ENCODE assay signal across 8 cellular contexts in genomic region chr12:54304187-54304810, GRCh38. TPM values are rescaled to one million over a fixed set of nuclear protein-coding genes. Genes with fewer than 3 reads are reported as not detected.
DNase-seq lines count a peak whose midpoint lies in the region; ATAC-seq, FAIRE-seq and TF ChIP-seq lines count a peak whose summit lies in the region.

No MANE protein-coding gene starts in this region.

- intact Hi-C loops in pancreas (cut with DNase I) = loop anchor here in 1 of 3 donors (10.0 kb wide), 1 partner anchor 51 kb away; no protein-coding TSS in a partner anchor

- no peaks in the 10 kb centered on the region for H3K9me2 ChIP-seq in GM23338 (ENCODE audit: insufficient read depth)

- H3K4me2 ChIP-seq in GM23338 (peak overlapping the region; percentile 78), fibroblast of lung (ENCODE audit: extremely low read depth, insufficient read depth, low read length) (no peak overlapping the region)

- peaks cover 12% of the 10 kb centered on the region for H3F3A ChIP-seq in GM23338 (replicated peaks; ENCODE audit: low read depth)

- no peak overlapping the region for H3K4me3 Mint-ChIP-seq in GM23338

- H3K27me3 ChIP-seq in GM23338 (ENCODE audit: insufficient read depth) (peaks cover 12% of the 10 kb centered on the region), fibroblast of lung (ENCODE audit: control insufficient read depth, insufficient read depth, low read length) (peaks cover 29% of the 10 kb centered on the region), pancreas (no peaks in the 10 kb centered on the region)

- H3K27ac ChIP-seq in GM23338 (ENCODE audit: low read depth) = no peak overlapping the region
- H3K27ac ChIP-seq in fibroblast of lung (ENCODE audit: insufficient read depth, low read length) = no peak overlapping the region
- H3K27ac ChIP-seq in pancreas = no peak overlapping the region

- no peak overlapping the region for H3K9ac ChIP-seq in fibroblast of lung (ENCODE audit: insufficient read depth, low read length)

- H4K20me1 ChIP-seq in GM23338 (replicated peaks; ENCODE audit: insufficient read depth) (no peaks in the 10 kb centered on the region), fibroblast of lung (ENCODE audit: control insufficient read depth, extremely low read depth, insufficient read depth, low read length) (no peaks in the 10 kb centered on the region)

- H3K27me3 Mint-ChIP-seq in GM23338 (ENCODE audit: insufficient read depth, low read depth, poor library complexity) = peaks cover 10% of the 10 kb centered on the region

- H3K79me2 ChIP-seq in GM23338 (replicated peaks; ENCODE audit: insufficient read depth) (no peaks in the 10 kb centered on the region), fibroblast of lung (ENCODE audit: control insufficient read depth, insufficient read depth, low read length) (no peaks in the 10 kb centered on the region)

- H3K4me1 Mint-ChIP-seq in GM23338 = peaks cover 52% of the 10 kb centered on the region

- H2AFZ ChIP-seq in GM23338 (peak overlapping the region; percentile 85), fibroblast of lung (ENCODE audit: low read length) (no peak overlapping the region)

- H3K27ac Mint-ChIP-seq in GM23338 = no peak overlapping the region

- H3K4me1 ChIP-seq in GM23338 (ENCODE audit: insufficient read depth) (peaks cover 58% of the 10 kb centered on the region), fibroblast of lung (ENCODE audit: control insufficient read depth, extremely low read depth, insufficient read depth, low read length) (peaks cover 16% of the 10 kb centered on the region), pancreas (peaks cover 0 to 6% (median 0%) of the 10 kb centered on the region in 3 donors)

- WGBS in pancreas, 2 donors = 26 to 28% methylated on average over 12 of the region's 12 CpGs

- H3K36me3 Mint-ChIP-seq in GM23338 (ENCODE audit: low read depth) = no peaks in the 10 kb centered on the region

- ATAC-seq in GM23338 (peak; percentile 19), pancreas (peak; percentile 78 to 86 (median 80)), GM21737 (IDR thresholded peaks at IDR 0.05; ENCODE audit: unreplicated experiment) (no peak)

- H3K36me3 ChIP-seq in GM23338 (ENCODE audit: insufficient read depth) (no peaks in the 10 kb centered on the region), fibroblast of lung (ENCODE audit: control insufficient read depth, insufficient read depth, low read length) (no peaks in the 10 kb centered on the region), pancreas (no peaks in the 10 kb centered on the region)

- FAIRE-seq in pancreas (lab: Jason Lieb, UNC) = no peak

- H3K4me3 ChIP-seq in GM23338 = peak overlapping the region; percentile 40
- no peak overlapping the region for H3K4me3 ChIP-seq in fibroblast of lung (replicated peaks in 1 of 4; ENCODE audit: control extremely low read depth in 1 of 4, insufficient read depth in 1 of 4, low read depth in 3 of 4, low read length in 4 of 4)
- no peak overlapping the region for H3K4me3 ChIP-seq in pancreas

- TF ChIP-seq CTCF in GM23338 (conservative IDR thresholded peaks at IDR 0.05; ENCODE audit: low read depth in 2 of 2) (no peak), fibroblast of lung (conservative IDR thresholded peaks at IDR 0.05 in 1 of 2, IDR thresholded peaks at IDR 0.05 in 1 of 2; ENCODE audit: low read depth in 1 of 2, low read length in 2 of 2) (no peak), pancreas (IDR thresholded peaks at IDR 0.05) (no peak), GM13977 (IDR thresholded peaks at IDR 0.05; ENCODE audit: extremely low read depth, insufficient read depth, missing control alignments) (no peak)

- no peaks in the 10 kb centered on the region for H3K9me3 ChIP-seq in fibroblast of lung (ENCODE audit: control insufficient read depth, insufficient read depth, low read depth, low read length)
- no peaks in the 10 kb centered on the region for H3K9me3 ChIP-seq in pancreas

- H3K9me3 Mint-ChIP-seq in GM23338 = no peaks in the 10 kb centered on the region

- DNase-seq in GM23338 (ENCODE audit: low spot score) (peak; percentile 49), OCI-M1 (lab: John Stamatoyannopoulos, UW) (peak; percentile 99), fibroblast of lung (ENCODE audit: low read depth in 2 of 2) (peak; percentile 56 to 57), pancreas (peak; percentile 67 to 84 (median 72)), retina (no peak), NCI-H774 (lab: John Stamatoyannopoulos, UW) (no peak), GM13977 (ENCODE audit: low spot score) (no peak)

- in situ Hi-C loops in GM13977 (cut with MboI; ENCODE audit: low pct_unique_long_range_greater_than_20kb, low sequenced_read_pairs, unreplicated experiment) = no loop called here

TF ChIP-seq in GM23338, 12 proteins besides CTCF, POLR2A, EP300 and RAD21 (continues in another document):
- TF ChIP-seq STAT1 (IDR thresholded peaks at IDR 0.05; ENCODE audit: unreplicated experiment) = no peak

RNA-seq across cellular contexts. Expression of gene NFE2, which starts 3.5 kb away (rescaled TPM):
- total RNA-seq in GM23338 (2014; rRNA removed; shearing (Covaris generic)) = 0.27 and 1.3 TPM in 2 replicates
- polyA plus RNA-seq in GM23338 (2016; fragmentation: Nextera tagmentation; extraction: Ambion mirVana) (1.8 and 3.0 TPM in 2 replicates), fibroblast of lung (0.07 and 0.34 TPM in 2 replicates), pancreas (under 1 TPM; 0.28 to 0.34 TPM)
- total RNA-seq in fibroblast of lung (under 0.01 and 0.17 TPM in 2 replicates), pancreas (under 1 TPM in 5 of 6 donors, not detected in 1; 0.16 to 0.58 (median 0.47) TPM)
- 0.42 TPM in 1 of 2 replicates, not detected in the other for polyA plus RNA-seq in fibroblast of lung (2012)
- not detected in 2 replicates for polyA minus RNA-seq in fibroblast of lung (ENCODE audit: low replicate concordance)

RNA-seq across cellular contexts. Expression of gene COPZ1, which starts 20.6 kb away (rescaled TPM):
- 72.5 and 91.2 TPM in 2 replicates for total RNA-seq in GM23338 (2014; rRNA removed; shearing (Covaris generic))
- polyA plus RNA-seq in GM23338 (2016; fragmentation: Nextera tagmentation; extraction: Ambion mirVana) = 72.7 and 79.9 TPM in 2 replicates
- total RNA-seq in fibroblast of lung = 80.9 and 97.9 TPM in 2 replicates
- 305 and 324 TPM in 2 replicates for polyA plus RNA-seq in fibroblast of lung
- polyA plus RNA-seq in fibroblast of lung (2012) = 292 and 325 TPM in 2 replicates
- polyA minus RNA-seq in fibroblast of lung (ENCODE audit: low replicate concordance) = 79.6 and 97.1 TPM in 2 replicates
- total RNA-seq in pancreas = 100 to 1,000 TPM in 5 of 6 donors, 10 to 100 TPM in 1; 76.6 to 115 (median 110) TPM
- 10 to 100 TPM; 44.6 to 86.6 TPM for polyA plus RNA-seq in pancreas

RNA-seq across cellular contexts. Expression of gene HNRNPA1, which starts 23.8 kb away (rescaled TPM):
- 1,104 and 1,281 TPM in 2 replicates for total RNA-seq in GM23338 (2014; rRNA removed; shearing (Covaris generic))
- 2,363 and 2,576 TPM in 2 replicates for polyA plus RNA-seq in GM23338 (2016; fragmentation: Nextera tagmentation; extraction: Ambion mirVana)
- total RNA-seq in fibroblast of lung = 305 and 311 TPM in 2 replicates
- 1,057 and 1,326 TPM in 2 replicates for polyA plus RNA-seq in fibroblast of lung
- 1,195 and 1,479 TPM in 2 replicates for polyA plus RNA-seq in fibroblast of lung (2012)
- 197 and 204 TPM in 2 replicates for polyA minus RNA-seq in fibroblast of lung (ENCODE audit: low replicate concordance)
- total RNA-seq in pancreas = 100 to 1,000 TPM; 266 to 784 (median 527) TPM
- 100 to 1,000 TPM; 477 to 641 TPM for polyA plus RNA-seq in pancreas

RNA-seq across cellular contexts. Expression of gene CBX5, which starts 24.4 kb away (rescaled TPM):
- 193 and 212 TPM in 2 replicates for total RNA-seq in GM23338 (2014; rRNA removed; shearing (Covaris generic))
- polyA plus RNA-seq in GM23338 (2016; fragmentation: Nextera tagmentation; extraction: Ambion mirVana) (152 and 175 TPM in 2 replicates), fibroblast of lung (64.0 and 71.1 TPM in 2 replicates), pancreas (10 to 100 TPM in 1 of 2 donors, 1 to 10 TPM in 1; 5.9 to 10.0 TPM)
- total RNA-seq in fibroblast of lung (20.5 and 27.7 TPM in 2 replicates), pancreas (10 to 100 TPM; 22.7 to 41.4 (median 31.8) TPM)
- polyA plus RNA-seq in fibroblast of lung (2012) = 31.4 and 34.1 TPM in 2 replicates
- 50.3 and 60.6 TPM in 2 replicates for polyA minus RNA-seq in fibroblast of lung (ENCODE audit: low replicate concordance)

RNA-seq across cellular contexts. Expression of gene GPR84, which starts 60.0 kb away (rescaled TPM):
- total RNA-seq in GM23338 (2014; rRNA removed; shearing (Covaris generic)) = not detected in 2 replicates
- polyA plus RNA-seq in GM23338 (2016; fragmentation: Nextera tagmentation; extraction: Ambion mirVana) (not detected in 2 replicates), fibroblast of lung (0.03 TPM in 1 of 2 replicates, not detected in the other), pancreas (under 1 TPM; 0.09 to 0.27 TPM)
- total RNA-seq in fibroblast of lung (not detected in 2 replicates), pancreas (under 1 TPM in 4 of 6 donors, not detected in 2; 0.32 to 0.87 (median 0.63) TPM)
- not detected in 2 replicates for polyA plus RNA-seq in fibroblast of lung (2012)
- not detected in 2 replicates for polyA minus RNA-seq in fibroblast of lung (ENCODE audit: low replicate concordance)

Comparison
In these comparisons a context has a peak if more than half of its experiments do, and no peak if none do; other contexts are left out.
1. DNase-seq: peak in GM23338 (single experiment), OCI-M1 (single experiment), fibroblast of lung (2 of 2) and pancreas (6 of 6); none in retina (single experiment), NCI-H774 (single experiment) and GM13977 (single experiment).